In genomic region chr17:57674894-57675293, GRCh38 we compare ENCODE assay signal across 26 cellular contexts.
DNase-seq lines count a peak whose midpoint lies in the region; ATAC-seq and TF ChIP-seq lines count a peak whose summit lies in the region.
"Had no signal": no experiment of that assay in that cellular context is flagged by ENCODE, and none has a peak within 500 bp of the region (broad histone marks: within the 10 kb centered on the region; RNA-seq: fewer than 3 reads in every experiment).

No MANE protein-coding gene starts in this region.

- H3K36me3 ChIP-seq in lung (ENCODE audit: control insufficient read depth in 2 of 2, insufficient read depth in 2 of 2, low read length in 2 of 2) (peaks cover 0 to 4% of the 10 kb centered on the region in 2 donors), spleen (peaks cover 0 to 31% (median 12%) of the 10 kb centered on the region in 6 donors)
- H3K36me3 ChIP-seq: left ventricle myocardium inferior had no signal

- TF ChIP-seq CTCF in lung (IDR thresholded peaks at IDR 0.05; ENCODE audit: control extremely low read depth, extremely low read depth) (no peak), spleen (IDR thresholded peaks at IDR 0.05 in 8 of 11, conservative IDR thresholded peaks at IDR 0.05 in 3 of 11) (no peak)

- intact Hi-C loops in spleen (cut with DNase I; ENCODE audit: low total_unique reads): loop anchor here (5.0 kb wide), 2 partner anchors 78 to 433 kb away; no protein-coding TSS in a partner anchor

- 94 to 98% methylated on average over 21 to 22 of the region's 22 CpGs for WGBS in lung, 2 donors
- WGBS in spleen, 5 donors: 96 to 98% (median 97%) methylated on average over 22 of the region's 22 CpGs

- H3K27ac ChIP-seq in caudate nucleus (ENCODE audit: low read depth, low read length) (peak overlapping the region; percentile 40), lung (ENCODE audit: low read depth in 1 of 2, low read length in 1 of 2) (no peak overlapping the region), spleen (no peak overlapping the region)
- H3K27ac ChIP-seq: left ventricle myocardium inferior, parathyroid adenoma, testis had no signal

- H3K9me3 ChIP-seq in lung (ENCODE audit: control insufficient read depth in 2 of 2, insufficient read depth in 1 of 2, low read length in 1 of 2) (no peaks in the 10 kb centered on the region), spleen (no peaks in the 10 kb centered on the region)
- H3K9me3 ChIP-seq: left ventricle myocardium inferior, testis had no signal

- H3K27me3 ChIP-seq in lung (ENCODE audit: control insufficient read depth, insufficient read depth): no peaks in the 10 kb centered on the region
- no peaks in the 10 kb centered on the region for H3K27me3 ChIP-seq in spleen (replicated peaks in 1 of 7)
- H3K27me3 ChIP-seq: testis had no signal

- no peak for ATAC-seq in lung (ENCODE audit: insufficient read depth, low FRiP score)
- no peak for ATAC-seq in GM21447 (IDR thresholded peaks at IDR 0.05; ENCODE audit: unreplicated experiment)
- ATAC-seq in HG03457 (IDR thresholded peaks at IDR 0.05; ENCODE audit: unreplicated experiment): no peak
- ATAC-seq in GM18907 (IDR thresholded peaks at IDR 0.05; ENCODE audit: unreplicated experiment): no peak
- ATAC-seq: activated CD4-positive, alpha-beta T cell treated with anti-CD3 and anti-CD28 coated beads for 36 hours; effector memory CD8-positive, alpha-beta T cell; GM23338; K562 had no signal

- peak; percentile 47 for DNase-seq in activated CD8-positive, alpha-beta memory T cell treated with anti-CD3 and anti-CD28 coated beads for 24 hours
- no peak for DNase-seq in activated CD8-positive, alpha-beta memory T cell treated with anti-CD3 and anti-CD28 coated beads, Interleukin-2, amount 50 U/mL, for 4 hours
- DNase-seq in caudate nucleus (lab: John Stamatoyannopoulos, UW): peak in 14 of 61 donors; percentile 11 to 71 (median 39)
- peak; percentile 21 for DNase-seq in lung (ENCODE audit: low spot score)
- DNase-seq in spleen: peak; percentile 66
- DNase-seq: activated CD4-positive, alpha-beta T cell treated with anti-CD3 and anti-CD28 coated beads for 36 hours; activated naive CD4-positive, alpha-beta T cell treated with anti-CD3 and anti-CD28 coated beads, Interleukin-2, amount 50 U/mL, for 16 hours; Calu3; CD4-positive, CD25-positive, alpha-beta regulatory T cell; cortex of kidney; effector memory CD8-positive, alpha-beta T cell; erythroblast; glutamatergic neuron; left ventricle myocardium inferior; NCI-H1092; NCI-H1694 treated with DMSO at 0.1 percent for 48 hours; NCI-H510A treated with DMSO at 0.1 percent for 48 hours; small intestine; SW 1271; testis had no signal

- H3K4me3 ChIP-seq in lung (no peak overlapping the region), spleen (no peak overlapping the region)
- H3K4me3 ChIP-seq: GM23338, K562, left ventricle myocardium inferior, testis had no signal

- no peak for TF ChIP-seq POLR2A in spleen (IDR thresholded peaks at IDR 0.05)

- peaks cover 0 to 1% of the 10 kb centered on the region in 2 donors for H3K4me1 ChIP-seq in lung (ENCODE audit: control insufficient read depth in 2 of 2, insufficient read depth in 2 of 2, low read length in 2 of 2)
- peaks cover 4 to 19% (median 12%) of the 10 kb centered on the region in 6 donors for H3K4me1 ChIP-seq in spleen
- H3K4me1 ChIP-seq: testis had no signal
